25 cellular contexts compared by ENCODE assay signal in genomic region chr1:219265026-219265515, GRCh38.
A peak's percentile ranks its signal among the peaks of the same experiment; 100 is the strongest.
DNase-seq lines count a peak whose midpoint lies in the region; ATAC-seq and TF ChIP-seq lines count a peak whose summit lies in the region.
"Had no signal": no experiment of that assay in that cellular context is flagged by ENCODE, and none has a peak within 500 bp of the region (broad histone marks: within the 10 kb centered on the region; RNA-seq: fewer than 3 reads in every experiment).

No MANE protein-coding gene starts in this region.

- H3K9me3 ChIP-seq in upper lobe of left lung = peaks cover 0 to 8% (median 2%) of the 10 kb centered on the region in 4 donors
- H3K9me3 ChIP-seq: prostate gland had no signal

- no peak overlapping the region for H3K4me3 ChIP-seq in foreskin fibroblast (ENCODE audit: low read depth in 1 of 2, low read length in 2 of 2)
- no peak overlapping the region for H3K4me3 ChIP-seq in upper lobe of left lung
- H3K4me3 ChIP-seq: BLaER1 treated with 17β-estradiol and CSF1 and Interleukin-3, amounts not matched to agents 10 nM and 100 nM; prostate gland; upper lobe of right lung had no signal

- TF ChIP-seq POLR2A in upper lobe of left lung (IDR thresholded peaks at IDR 0.05) = no peak

- WGBS in upper lobe of left lung, 2 donors = 88 to 95% methylated on average over 2 of the region's 2 CpGs

- no peaks in the 10 kb centered on the region for H3K27me3 ChIP-seq in upper lobe of left lung
- H3K27me3 ChIP-seq: BLaER1 treated with 17β-estradiol and CSF1 and Interleukin-3, amounts not matched to agents 10 nM and 100 nM; brain microvascular endothelial cell; upper lobe of right lung had no signal

- TF ChIP-seq EP300 in upper lobe of left lung (IDR thresholded peaks at IDR 0.05) = no peak

- H3K36me3 ChIP-seq in upper lobe of left lung = no peaks in the 10 kb centered on the region
- H3K36me3 ChIP-seq: brain microvascular endothelial cell, prostate gland, upper lobe of right lung had no signal

- TF ChIP-seq CTCF in foreskin fibroblast (IDR thresholded peaks at IDR 0.05; ENCODE audit: low read depth, low read length) (no peak), upper lobe of left lung (IDR thresholded peaks at IDR 0.05) (no peak)

- DNase-seq in NCI-H1417 treated with DMSO at 0.1 percent for 48 hours (lab: John Stamatoyannopoulos, UW) (peak; percentile 60), NCI-H460 (ENCODE audit: extremely low read depth, low read depth) (peak; percentile 89), foreskin fibroblast (peak; percentile 41 to 58), renal cortical epithelial cell (ENCODE audit: low read depth) (peak; percentile 18), SKM-1 treated with dmso at 0.1 percent for 144 hours (lab: John Stamatoyannopoulos, UW; ENCODE audit: unreplicated experiment) (no peak), NCI-H2029 (lab: John Stamatoyannopoulos, UW) (no peak), upper lobe of left lung (no peak)
- DNase-seq: activated CD4-positive, alpha-beta T cell treated with anti-CD3 and anti-CD28 coated beads for 36 hours; amniotic stem cell; brain microvascular endothelial cell; head of caudate nucleus; Karpas-422; NCI-H187 treated with DMSO at 0.1 percent for 48 hours; NCI-H526 treated with DMSO at 0.1 percent for 48 hours; SIG-M5; stimulated activated CD4-positive, alpha-beta T cell treated with anti-CD3 and anti-CD28 coated beads, Interleukin-15, amount 100 ng/mL, for 24 hours; stimulated activated naive B cell treated with anti-CD40 and anti-IgM and Interleukin-4, amounts not matched to agents 10 μg/mL and 1 μg/mL and 100 μg/mL, for 72 hours; substantia nigra; T-helper 9 cell; upper lobe of right lung had no signal

- no peaks in the 10 kb centered on the region for H3K4me1 ChIP-seq in upper lobe of left lung
- H3K4me1 ChIP-seq: BLaER1 treated with 17β-estradiol and CSF1 and Interleukin-3, amounts not matched to agents 10 nM and 100 nM; prostate gland; upper lobe of right lung had no signal

- no peak overlapping the region for H3K27ac ChIP-seq in upper lobe of left lung
- H3K27ac ChIP-seq: BLaER1 treated with 17β-estradiol and CSF1 and Interleukin-3, amounts not matched to agents 10 nM and 100 nM; brain microvascular endothelial cell; prostate gland; upper lobe of right lung; VCaP had no signal

- ATAC-seq in GM18517 (IDR thresholded peaks at IDR 0.05; ENCODE audit: unreplicated experiment) = no peak
- ATAC-seq in upper lobe of left lung (ENCODE audit: low FRiP score in 2 of 2) = no peak
- ATAC-seq: activated CD4-positive, alpha-beta T cell treated with anti-CD3 and anti-CD28 coated beads for 36 hours; HCT116; stimulated activated naive B cell treated with anti-CD40 and anti-IgM and Interleukin-4, amounts not matched to agents 10 μg/mL and 1 μg/mL and 100 μg/mL, for 72 hours; upper lobe of right lung had no signal

Comparison
In these comparisons a context has a peak if more than half of its experiments do, and no peak if none do; other contexts are left out.
1. DNase-seq: peak in NCI-H1417 treated with DMSO at 0.1 percent for 48 hours (single experiment), NCI-H460 (single experiment), foreskin fibroblast (2 of 2) and renal cortical epithelial cell (single experiment); none in SKM-1 treated with dmso at 0.1 percent for 144 hours (single experiment), NCI-H2029 (single experiment) and upper lobe of left lung (0 of 2).